15 cellular contexts compared by ENCODE assay signal in genomic region chr2:207252416-207252815, GRCh38.
DNase-seq lines count a peak whose midpoint lies in the region; ATAC-seq, FAIRE-seq and TF ChIP-seq lines count a peak whose summit lies in the region.
"Had no signal": no experiment of that assay in that cellular context is flagged by ENCODE, and none has a peak within 500 bp of the region (broad histone marks: within the 10 kb centered on the region; RNA-seq: fewer than 3 reads in every experiment).

No MANE protein-coding gene starts in this region.

- no peak for TF ChIP-seq RAD21 in SK-N-SH (IDR thresholded peaks at IDR 0.05; ENCODE audit: low read length)

- TF ChIP-seq POLR2A in gastrocnemius medialis (IDR thresholded peaks at IDR 0.05), result no peak

- TF ChIP-seq EP300 in SK-N-SH (IDR thresholded peaks at IDR 0.05; ENCODE audit: borderline replicate concordance in 1 of 2, low read depth in 1 of 2, low read length in 1 of 2), result no peak

- POLR2A ChIA-PET in SK-N-SH (lab: Yijun Ruan, JAX), result interaction anchor here (1.6 to 2.8 kb wide), 2 partner anchors 87 to 185 kb away, joined by 6 to 16 read pairs; partner anchors contain the start of gene KLF7

- H3K27ac ChIP-seq in SK-N-SH (ENCODE audit: low read depth in 2 of 2, low read length in 1 of 2) (peak overlapping the region; percentile 88 to 97), gastrocnemius medialis (no peak overlapping the region), kidney (ENCODE audit: low read depth in 2 of 2, low read length in 2 of 2) (no peak overlapping the region)
- H3K27ac ChIP-seq: 22Rv1, PC-9 had no signal

- no peaks in the 10 kb centered on the region for H3K9me2 ChIP-seq in SK-N-SH

- H3K27me3 Mint-ChIP-seq in HFFc6 (ENCODE audit: insufficient read depth), result no peaks in the 10 kb centered on the region; the same call in 1 of the 2 replicates
- no peaks in the 10 kb centered on the region for H3K27me3 Mint-ChIP-seq in activated T-helper 2 cell treated with anti-CD3 and anti-CD28 coated beads, Interferon-gamma antibody, Interleukin-2, Interleukin-4, amounts not matched to agents 10 μg/mL and 5 μg/mL and 100 μg/mL, durations not matched to agents 14 hours and 24 hours and 36 hours (ENCODE audit: low read depth)

- in situ Hi-C loops in gastrocnemius medialis (cut with MboI; ENCODE audit: low sequenced_read_pairs in 4 of 4), result no loop called here

- H3K36me3 ChIP-seq in SK-N-SH (replicated peaks in 1 of 2; ENCODE audit: control insufficient read depth in 1 of 2, insufficient read depth in 2 of 2, low read length in 1 of 2) (no peaks in the 10 kb centered on the region), gastrocnemius medialis (no peaks in the 10 kb centered on the region), kidney (ENCODE audit: control insufficient read depth in 1 of 2, insufficient read depth in 2 of 2, low read length in 2 of 2) (no peaks in the 10 kb centered on the region)

- peaks cover 55 to 62% of the 10 kb centered on the region in 2 experiments for H3K4me1 ChIP-seq in SK-N-SH (ENCODE audit: control insufficient read depth in 1 of 2, insufficient read depth in 2 of 2, low read depth in 1 of 2, low read length in 1 of 2)
- peaks cover 0 to 1% of the 10 kb centered on the region in 2 donors for H3K4me1 ChIP-seq in gastrocnemius medialis
- H3K4me1 ChIP-seq in kidney (ENCODE audit: control insufficient read depth in 1 of 2, insufficient read depth in 1 of 2, low read depth in 1 of 2, low read length in 2 of 2), result peaks cover 0 to under 1% of the 10 kb centered on the region in 2 donors

- peaks cover 3% of the 10 kb centered on the region; the same call in 1 of the 2 replicates for H3K36me3 Mint-ChIP-seq in HFFc6 (ENCODE audit: low read depth)
- peaks cover 3% of the 10 kb centered on the region for H3K36me3 Mint-ChIP-seq in activated T-helper 2 cell treated with anti-CD3 and anti-CD28 coated beads, Interferon-gamma antibody, Interleukin-2, Interleukin-4, amounts not matched to agents 10 μg/mL and 5 μg/mL and 100 μg/mL, durations not matched to agents 14 hours and 24 hours and 36 hours (ENCODE audit: low read depth)
- H3K36me3 Mint-ChIP-seq: CD14-positive monocyte had no signal

- peaks cover 30% of the 10 kb centered on the region for H3F3A ChIP-seq in SK-N-SH (replicated peaks; ENCODE audit: insufficient read depth)

- H3K4me3 ChIP-seq in SK-N-SH (ENCODE audit: low read depth in 2 of 2, low read length in 1 of 2), result no peak overlapping the region
- no peak overlapping the region for H3K4me3 ChIP-seq in gastrocnemius medialis
- H3K4me3 ChIP-seq in kidney (ENCODE audit: low read length in 2 of 2), result no peak overlapping the region
- H3K4me3 ChIP-seq: K562, PC-9 had no signal

- peaks cover 96% of the 10 kb centered on the region for H3K4me1 Mint-ChIP-seq in HFFc6 (ENCODE audit: low read depth)
- H3K4me1 Mint-ChIP-seq in activated T-helper 2 cell treated with anti-CD3 and anti-CD28 coated beads, Interferon-gamma antibody, Interleukin-2, Interleukin-4, amounts not matched to agents 10 μg/mL and 5 μg/mL and 100 μg/mL, durations not matched to agents 14 hours and 24 hours and 36 hours (ENCODE audit: low read depth), result peaks cover 72% of the 10 kb centered on the region

- intact Hi-C loops in activated T-helper 2 cell treated with anti-CD3 and anti-CD28 coated beads, Interferon-gamma antibody, Interleukin-2, Interleukin-4, amounts not matched to agents 10 μg/mL and 5 μg/mL and 100 μg/mL, durations not matched to agents 14 hours and 24 hours and 36 hours (cut with micrococcal nuclease), result loop anchor here (1.0 kb wide), 6 partner anchors 11 to 80 kb away; no protein-coding TSS in a partner anchor
- intact Hi-C loops in gastrocnemius medialis (cut with DNase I; ENCODE audit: low total_unique reads), result no loop called here
- intact Hi-C loops in kidney (cut with DNase I), result no loop called here

- no peaks in the 10 kb centered on the region for H4K20me1 ChIP-seq in SK-N-SH (ENCODE audit: insufficient read depth)

- H2AFZ ChIP-seq in SK-N-SH (ENCODE audit: low read depth), result no peak overlapping the region
- H2AFZ ChIP-seq: PC-9 had no signal

- FAIRE-seq in kidney (lab: Jason Lieb, UNC), result no peak
- FAIRE-seq: K562 had no signal

- no peaks in the 10 kb centered on the region for H3K9me3 ChIP-seq in SK-N-SH
- no peaks in the 10 kb centered on the region for H3K9me3 ChIP-seq in gastrocnemius medialis
- no peaks in the 10 kb centered on the region for H3K9me3 ChIP-seq in kidney (ENCODE audit: control insufficient read depth in 1 of 2, low read length in 2 of 2)

- H3K27me3 ChIP-seq in SK-N-SH (ENCODE audit: insufficient read depth), result no peaks in the 10 kb centered on the region
- no peaks in the 10 kb centered on the region for H3K27me3 ChIP-seq in gastrocnemius medialis

- TF ChIP-seq CTCF in SK-N-SH (IDR thresholded peaks at IDR 0.05) (no peak), HFFc6 (IDR thresholded peaks at IDR 0.05) (no peak), gastrocnemius medialis (IDR thresholded peaks at IDR 0.05 in 4 of 5, conservative IDR thresholded peaks at IDR 0.05 in 1 of 5) (no peak), kidney (IDR thresholded peaks at IDR 0.05; ENCODE audit: borderline replicate concordance, extremely low read depth, insufficient read depth) (no peak)

- peak overlapping the region; percentile 39; the same call in 1 of the 2 replicates for H3K4me2 ChIP-seq in SK-N-SH
- H3K4me2 ChIP-seq: PC-9 had no signal

- H3K9me3 Mint-ChIP-seq in HFFc6, result no peaks in the 10 kb centered on the region
- H3K9me3 Mint-ChIP-seq in activated T-helper 2 cell treated with anti-CD3 and anti-CD28 coated beads, Interferon-gamma antibody, Interleukin-2, Interleukin-4, amounts not matched to agents 10 μg/mL and 5 μg/mL and 100 μg/mL, durations not matched to agents 14 hours and 24 hours and 36 hours, result no peaks in the 10 kb centered on the region
- H3K9me3 Mint-ChIP-seq: CD14-positive monocyte had no signal

- peak overlapping the region; percentile 84; the same call in 1 of the 2 replicates for H3K4me3 Mint-ChIP-seq in HFFc6
- H3K4me3 Mint-ChIP-seq in activated T-helper 2 cell treated with anti-CD3 and anti-CD28 coated beads, Interferon-gamma antibody, Interleukin-2, Interleukin-4, amounts not matched to agents 10 μg/mL and 5 μg/mL and 100 μg/mL, durations not matched to agents 14 hours and 24 hours and 36 hours (ENCODE audit: low read depth), result no peak overlapping the region
- H3K4me3 Mint-ChIP-seq: CD14-positive monocyte had no signal

- peak overlapping the region; percentile 98 for H3K27ac Mint-ChIP-seq in HFFc6
- H3K27ac Mint-ChIP-seq in activated T-helper 2 cell treated with anti-CD3 and anti-CD28 coated beads, Interferon-gamma antibody, Interleukin-2, Interleukin-4, amounts not matched to agents 10 μg/mL and 5 μg/mL and 100 μg/mL, durations not matched to agents 14 hours and 24 hours and 36 hours, result peak overlapping the region; percentile 89

- DNase-seq in SK-N-SH, result no peak
- DNase-seq in HFFc6, result no peak
- DNase-seq in activated T-helper 2 cell treated with anti-CD3 and anti-CD28 coated beads, Interferon-gamma antibody, Interleukin-2, Interleukin-4, amounts not matched to agents 10 μg/mL and 5 μg/mL and 100 μg/mL, durations not matched to agents 14 hours and 24 hours and 36 hours (ENCODE audit: low spot score), result no peak
- DNase-seq in kidney tubule cell (ENCODE audit: low spot score), result peak; percentile 47
- no peak for DNase-seq in gastrocnemius medialis
- DNase-seq in NCI-H2171 treated with DMSO at 0.1 percent for 48 hours (lab: John Stamatoyannopoulos, UW), result no peak
- DNase-seq in kidney, result no peak
- DNase-seq: DND-41, NCI-H1105, NCI-H2081 treated with DMSO at 0.1 percent for 48 hours had no signal

- CTCF ChIA-PET in SK-N-SH (lab: Yijun Ruan, JAX), result interaction anchor here (1.6 to 2.1 kb wide), 2 partner anchors 86 to 221 kb away, joined by 6 to 7 read pairs; partner anchors contain the start of gene KLF7

- 87% methylated on average over 1 of the region's 1 CpG for WGBS in SK-N-SH (ENCODE audit: low lambda C conversion rate)

- ATAC-seq in SK-N-SH treated with all-trans-retinoic acid at 6 μM for 48 hours (no peak), gastrocnemius medialis (no peak)
- ATAC-seq: K562 had no signal

- H3K9ac ChIP-seq in SK-N-SH (peak overlapping the region; percentile 26; the same call in 1 of the 2 replicates), kidney (ENCODE audit: low read length in 2 of 2) (no peak overlapping the region)

- no peaks in the 10 kb centered on the region for H3K79me2 ChIP-seq in SK-N-SH (ENCODE audit: insufficient read depth)

TF ChIP-seq in SK-N-SH, 30 proteins besides CTCF, POLR2A, EP300 and RAD21:
- TF ChIP-seq RFX5 (IDR thresholded peaks at IDR 0.05; ENCODE audit: low read length) (no peak), FOXJ3 (CRISPR knock-in tag; IDR thresholded peaks at IDR 0.05) (no peak), MXI1 (IDR thresholded peaks at IDR 0.05; ENCODE audit: low read depth, low read length) (no peak), ELF1 (IDR thresholded peaks at IDR 0.05) (no peak)
- TF ChIP-seq, protein P1, sequence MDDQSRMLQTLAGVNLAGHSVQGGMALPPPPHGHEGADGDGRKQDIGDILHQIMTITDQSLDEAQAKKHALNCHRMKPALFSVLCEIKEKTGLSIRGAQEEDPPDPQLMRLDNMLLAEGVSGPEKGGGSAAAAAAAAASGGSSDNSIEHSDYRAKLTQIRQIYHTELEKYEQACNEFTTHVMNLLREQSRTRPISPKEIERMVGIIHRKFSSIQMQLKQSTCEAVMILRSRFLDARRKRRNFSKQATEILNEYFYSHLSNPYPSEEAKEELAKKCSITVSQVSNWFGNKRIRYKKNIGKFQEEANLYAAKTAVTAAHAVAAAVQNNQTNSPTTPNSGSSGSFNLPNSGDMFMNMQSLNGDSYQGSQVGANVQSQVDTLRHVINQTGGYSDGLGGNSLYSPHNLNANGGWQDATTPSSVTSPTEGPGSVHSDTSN (IDR thresholded peaks at IDR 0.05), result no peak

TF ChIP-seq in SK-N-SH treated with all-trans-retinoic acid at 6 μM for 48 hours, 23 proteins besides CTCF, POLR2A, EP300 and RAD21 (continues in another document):
- TF ChIP-seq, protein P2, sequence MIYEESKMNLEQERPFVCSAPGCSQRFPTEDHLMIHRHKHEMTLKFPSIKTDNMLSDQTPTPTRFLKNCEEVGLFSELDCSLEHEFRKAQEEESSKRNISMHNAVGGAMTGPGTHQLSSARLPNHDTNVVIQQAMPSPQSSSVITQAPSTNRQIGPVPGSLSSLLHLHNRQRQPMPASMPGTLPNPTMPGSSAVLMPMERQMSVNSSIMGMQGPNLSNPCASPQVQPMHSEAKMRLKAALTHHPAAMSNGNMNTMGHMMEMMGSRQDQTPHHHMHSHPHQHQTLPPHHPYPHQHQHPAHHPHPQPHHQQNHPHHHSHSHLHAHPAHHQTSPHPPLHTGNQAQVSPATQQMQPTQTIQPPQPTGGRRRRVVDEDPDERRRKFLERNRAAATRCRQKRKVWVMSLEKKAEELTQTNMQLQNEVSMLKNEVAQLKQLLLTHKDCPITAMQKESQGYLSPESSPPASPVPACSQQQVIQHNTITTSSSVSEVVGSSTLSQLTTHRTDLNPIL (CRISPR knock-in tag; IDR thresholded peaks at IDR 0.05; ENCODE audit: low read depth), result no peak

Comparison
In these comparisons a context has a peak if more than half of its experiments do, and no peak if none do; other contexts are left out.
1. H3K27ac ChIP-seq: peak in SK-N-SH (2 of 2); none in gastrocnemius medialis (0 of 4) and kidney (0 of 2).